ENCODE assay signal across 1 cellular context in the genomic region with DNA sequence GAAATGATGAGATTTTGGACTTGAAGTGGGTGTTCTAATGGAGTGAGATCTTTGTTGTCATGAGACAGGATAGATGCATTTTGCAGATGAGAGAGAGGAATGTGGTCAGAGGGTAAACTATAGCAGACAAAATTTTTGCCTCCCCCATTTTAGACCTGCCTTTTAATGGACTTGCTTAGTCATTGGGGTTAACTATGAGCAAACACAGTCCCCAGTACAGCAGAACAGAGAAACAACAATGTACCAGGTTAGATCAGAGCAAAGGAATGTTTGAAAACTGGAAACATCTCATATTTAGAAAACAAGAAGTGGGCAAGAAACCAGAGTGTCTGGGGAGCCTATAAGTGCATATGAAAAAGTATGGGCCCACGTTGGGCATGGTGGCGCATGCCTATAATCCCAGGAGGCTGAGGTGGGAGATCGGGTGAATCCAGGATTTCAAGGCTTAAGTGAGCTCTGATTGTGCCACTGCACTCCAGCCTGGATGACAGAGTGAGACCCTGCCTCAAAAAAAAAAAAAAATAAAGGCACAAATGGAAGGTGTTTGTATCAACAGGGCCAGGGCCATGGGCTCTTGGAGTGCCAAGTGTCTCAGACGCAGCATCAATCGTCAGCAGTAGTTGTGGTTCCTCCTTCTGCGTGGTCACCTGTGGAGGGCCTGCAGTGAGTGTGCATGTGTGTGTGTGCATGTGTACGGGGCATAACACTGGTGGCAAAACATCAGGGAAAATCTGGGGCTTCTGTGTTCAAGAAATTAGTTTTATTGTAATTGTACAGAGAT.
TF ChIP-seq lines count a peak whose summit lies in the region.

No MANE protein-coding gene starts in this region.

TF ChIP-seq in K562, 482 proteins besides CTCF, POLR2A, EP300 and RAD21 (continued from another document):
- TF ChIP-seq, protein P1, sequence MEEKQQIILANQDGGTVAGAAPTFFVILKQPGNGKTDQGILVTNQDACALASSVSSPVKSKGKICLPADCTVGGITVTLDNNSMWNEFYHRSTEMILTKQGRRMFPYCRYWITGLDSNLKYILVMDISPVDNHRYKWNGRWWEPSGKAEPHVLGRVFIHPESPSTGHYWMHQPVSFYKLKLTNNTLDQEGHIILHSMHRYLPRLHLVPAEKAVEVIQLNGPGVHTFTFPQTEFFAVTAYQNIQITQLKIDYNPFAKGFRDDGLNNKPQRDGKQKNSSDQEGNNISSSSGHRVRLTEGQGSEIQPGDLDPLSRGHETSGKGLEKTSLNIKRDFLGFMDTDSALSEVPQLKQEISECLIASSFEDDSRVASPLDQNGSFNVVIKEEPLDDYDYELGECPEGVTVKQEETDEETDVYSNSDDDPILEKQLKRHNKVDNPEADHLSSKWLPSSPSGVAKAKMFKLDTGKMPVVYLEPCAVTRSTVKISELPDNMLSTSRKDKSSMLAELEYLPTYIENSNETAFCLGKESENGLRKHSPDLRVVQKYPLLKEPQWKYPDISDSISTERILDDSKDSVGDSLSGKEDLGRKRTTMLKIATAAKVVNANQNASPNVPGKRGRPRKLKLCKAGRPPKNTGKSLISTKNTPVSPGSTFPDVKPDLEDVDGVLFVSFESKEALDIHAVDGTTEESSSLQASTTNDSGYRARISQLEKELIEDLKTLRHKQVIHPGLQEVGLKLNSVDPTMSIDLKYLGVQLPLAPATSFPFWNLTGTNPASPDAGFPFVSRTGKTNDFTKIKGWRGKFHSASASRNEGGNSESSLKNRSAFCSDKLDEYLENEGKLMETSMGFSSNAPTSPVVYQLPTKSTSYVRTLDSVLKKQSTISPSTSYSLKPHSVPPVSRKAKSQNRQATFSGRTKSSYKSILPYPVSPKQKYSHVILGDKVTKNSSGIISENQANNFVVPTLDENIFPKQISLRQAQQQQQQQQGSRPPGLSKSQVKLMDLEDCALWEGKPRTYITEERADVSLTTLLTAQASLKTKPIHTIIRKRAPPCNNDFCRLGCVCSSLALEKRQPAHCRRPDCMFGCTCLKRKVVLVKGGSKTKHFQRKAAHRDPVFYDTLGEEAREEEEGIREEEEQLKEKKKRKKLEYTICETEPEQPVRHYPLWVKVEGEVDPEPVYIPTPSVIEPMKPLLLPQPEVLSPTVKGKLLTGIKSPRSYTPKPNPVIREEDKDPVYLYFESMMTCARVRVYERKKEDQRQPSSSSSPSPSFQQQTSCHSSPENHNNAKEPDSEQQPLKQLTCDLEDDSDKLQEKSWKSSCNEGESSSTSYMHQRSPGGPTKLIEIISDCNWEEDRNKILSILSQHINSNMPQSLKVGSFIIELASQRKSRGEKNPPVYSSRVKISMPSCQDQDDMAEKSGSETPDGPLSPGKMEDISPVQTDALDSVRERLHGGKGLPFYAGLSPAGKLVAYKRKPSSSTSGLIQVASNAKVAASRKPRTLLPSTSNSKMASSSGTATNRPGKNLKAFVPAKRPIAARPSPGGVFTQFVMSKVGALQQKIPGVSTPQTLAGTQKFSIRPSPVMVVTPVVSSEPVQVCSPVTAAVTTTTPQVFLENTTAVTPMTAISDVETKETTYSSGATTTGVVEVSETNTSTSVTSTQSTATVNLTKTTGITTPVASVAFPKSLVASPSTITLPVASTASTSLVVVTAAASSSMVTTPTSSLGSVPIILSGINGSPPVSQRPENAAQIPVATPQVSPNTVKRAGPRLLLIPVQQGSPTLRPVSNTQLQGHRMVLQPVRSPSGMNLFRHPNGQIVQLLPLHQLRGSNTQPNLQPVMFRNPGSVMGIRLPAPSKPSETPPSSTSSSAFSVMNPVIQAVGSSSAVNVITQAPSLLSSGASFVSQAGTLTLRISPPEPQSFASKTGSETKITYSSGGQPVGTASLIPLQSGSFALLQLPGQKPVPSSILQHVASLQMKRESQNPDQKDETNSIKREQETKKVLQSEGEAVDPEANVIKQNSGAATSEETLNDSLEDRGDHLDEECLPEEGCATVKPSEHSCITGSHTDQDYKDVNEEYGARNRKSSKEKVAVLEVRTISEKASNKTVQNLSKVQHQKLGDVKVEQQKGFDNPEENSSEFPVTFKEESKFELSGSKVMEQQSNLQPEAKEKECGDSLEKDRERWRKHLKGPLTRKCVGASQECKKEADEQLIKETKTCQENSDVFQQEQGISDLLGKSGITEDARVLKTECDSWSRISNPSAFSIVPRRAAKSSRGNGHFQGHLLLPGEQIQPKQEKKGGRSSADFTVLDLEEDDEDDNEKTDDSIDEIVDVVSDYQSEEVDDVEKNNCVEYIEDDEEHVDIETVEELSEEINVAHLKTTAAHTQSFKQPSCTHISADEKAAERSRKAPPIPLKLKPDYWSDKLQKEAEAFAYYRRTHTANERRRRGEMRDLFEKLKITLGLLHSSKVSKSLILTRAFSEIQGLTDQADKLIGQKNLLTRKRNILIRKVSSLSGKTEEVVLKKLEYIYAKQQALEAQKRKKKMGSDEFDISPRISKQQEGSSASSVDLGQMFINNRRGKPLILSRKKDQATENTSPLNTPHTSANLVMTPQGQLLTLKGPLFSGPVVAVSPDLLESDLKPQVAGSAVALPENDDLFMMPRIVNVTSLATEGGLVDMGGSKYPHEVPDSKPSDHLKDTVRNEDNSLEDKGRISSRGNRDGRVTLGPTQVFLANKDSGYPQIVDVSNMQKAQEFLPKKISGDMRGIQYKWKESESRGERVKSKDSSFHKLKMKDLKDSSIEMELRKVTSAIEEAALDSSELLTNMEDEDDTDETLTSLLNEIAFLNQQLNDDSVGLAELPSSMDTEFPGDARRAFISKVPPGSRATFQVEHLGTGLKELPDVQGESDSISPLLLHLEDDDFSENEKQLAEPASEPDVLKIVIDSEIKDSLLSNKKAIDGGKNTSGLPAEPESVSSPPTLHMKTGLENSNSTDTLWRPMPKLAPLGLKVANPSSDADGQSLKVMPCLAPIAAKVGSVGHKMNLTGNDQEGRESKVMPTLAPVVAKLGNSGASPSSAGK (IDR thresholded peaks at IDR 0.05), result no peak
